Comparison of ENCODE assay signal across 16 cellular contexts in the genomic region with DNA sequence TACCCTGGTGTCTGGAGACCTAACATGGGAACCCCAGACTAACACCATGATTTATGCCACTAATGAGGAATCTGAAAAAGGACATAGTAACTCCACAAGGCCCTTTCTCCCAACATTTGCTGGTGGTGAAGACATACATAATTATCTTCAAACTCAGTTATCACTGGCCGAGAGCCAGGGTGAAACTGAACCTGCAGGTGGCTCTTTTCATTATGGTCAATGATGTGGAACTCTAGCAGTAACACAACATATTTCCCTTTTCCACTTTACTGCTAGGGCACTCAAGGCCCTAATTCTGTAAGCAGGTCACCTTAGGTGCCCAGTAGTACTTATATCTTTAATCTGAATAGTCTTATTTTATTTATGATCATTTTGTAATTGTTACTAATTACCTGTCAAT.
A peak's percentile ranks its signal among the peaks of the same experiment; 100 is the strongest.
DNase-seq lines count a peak whose midpoint lies in the region; ATAC-seq and TF ChIP-seq lines count a peak whose summit lies in the region.
"Had no signal": no experiment of that assay in that cellular context is flagged by ENCODE, and none has a peak within 500 bp of the region (broad histone marks: within the 10 kb centered on the region; RNA-seq: fewer than 3 reads in every experiment).

No MANE protein-coding gene starts in this region.

- H3K36me3 ChIP-seq in GM23338 (ENCODE audit: insufficient read depth) (no peaks in the 10 kb centered on the region), Caco-2 (ENCODE audit: control insufficient read depth, insufficient read depth, low read length) (no peaks in the 10 kb centered on the region)
- H3K36me3 ChIP-seq: MG63, sigmoid colon had no signal

- H3K4me2 ChIP-seq in GM23338: no peak overlapping the region

- H2AFZ ChIP-seq in GM23338: no peak overlapping the region

- no TSS peak for BruUV-seq in Caco-2 (replicated peaks; lab: Mats Ljungman, UMichigan)

- H3K9me3 Mint-ChIP-seq in GM23338 (no peaks in the 10 kb centered on the region), nephron progenitor cell (no peaks in the 10 kb centered on the region), Caco-2 (ENCODE audit: unreplicated experiment) (no peaks in the 10 kb centered on the region)
- H3K9me3 Mint-ChIP-seq: brain; CD4-positive, CD25-positive, alpha-beta regulatory T cell; nephron had no signal

- POLR2A ChIA-PET in Caco-2 (lab: Charles Lee): no interaction called here

- H3K4me3 Mint-ChIP-seq in GM23338: no peak overlapping the region
- H3K4me3 Mint-ChIP-seq in nephron progenitor cell: no peak overlapping the region
- no peak overlapping the region for H3K4me3 Mint-ChIP-seq in Caco-2 (ENCODE audit: unreplicated experiment)
- H3K4me3 Mint-ChIP-seq: brain; CD4-positive, CD25-positive, alpha-beta regulatory T cell; nephron had no signal

- H3K4me1 Mint-ChIP-seq in GM23338 (no peaks in the 10 kb centered on the region), nephron progenitor cell (peaks cover 10% of the 10 kb centered on the region), Caco-2 (ENCODE audit: low read depth, unreplicated experiment) (peaks cover 13% of the 10 kb centered on the region)
- H3K4me1 Mint-ChIP-seq: nephron had no signal

- H3K27ac Mint-ChIP-seq in GM23338 (no peak overlapping the region), nephron progenitor cell (no peak overlapping the region), Caco-2 (ENCODE audit: unreplicated experiment) (no peak overlapping the region)
- H3K27ac Mint-ChIP-seq: brain, nephron had no signal

- H3K4me3 ChIP-seq in GM23338 (no peak overlapping the region), Caco-2 (ENCODE audit: low read depth, low read length) (no peak overlapping the region)
- H3K4me3 ChIP-seq: MG63, sigmoid colon had no signal

- CTCF ChIA-PET in Caco-2 (lab: Charles Lee): no interaction called here

- H3K27me3 Mint-ChIP-seq in GM23338 (ENCODE audit: insufficient read depth, low read depth, poor library complexity): peaks cover 2% of the 10 kb centered on the region
- no peaks in the 10 kb centered on the region for H3K27me3 Mint-ChIP-seq in nephron progenitor cell (ENCODE audit: low read depth, poor library complexity)
- no peaks in the 10 kb centered on the region for H3K27me3 Mint-ChIP-seq in Caco-2 (ENCODE audit: insufficient read depth, unreplicated experiment)
- H3K27me3 Mint-ChIP-seq: brain had no signal

- peak; percentile 71 for ATAC-seq in GM18498 (IDR thresholded peaks at IDR 0.05; ENCODE audit: unreplicated experiment)
- peak; percentile 64 for ATAC-seq in GM21423 (IDR thresholded peaks at IDR 0.05; ENCODE audit: unreplicated experiment)
- ATAC-seq in GM23338: no peak
- ATAC-seq: foreskin keratinocyte had no signal

- intact Hi-C loops in Caco-2 (cut with micrococcal nuclease; ENCODE audit: unreplicated experiment): no loop called here

- no peak overlapping the region for H3K27ac ChIP-seq in GM23338 (ENCODE audit: low read depth)
- H3K27ac ChIP-seq: foreskin keratinocyte, sigmoid colon had no signal

- H3K27me3 ChIP-seq in GM23338 (ENCODE audit: insufficient read depth) (no peaks in the 10 kb centered on the region), Caco-2 (replicated peaks; ENCODE audit: control insufficient read depth, insufficient read depth, low read length) (no peaks in the 10 kb centered on the region)
- H3K27me3 ChIP-seq: MG63, sigmoid colon had no signal

- H4K20me1 ChIP-seq in GM23338 (replicated peaks; ENCODE audit: insufficient read depth): no peaks in the 10 kb centered on the region

- no peaks in the 10 kb centered on the region for H3K79me2 ChIP-seq in GM23338 (replicated peaks; ENCODE audit: insufficient read depth)

- H3K4me1 ChIP-seq in GM23338 (ENCODE audit: insufficient read depth) (no peaks in the 10 kb centered on the region), Caco-2 (no peaks in the 10 kb centered on the region)
- H3K4me1 ChIP-seq: foreskin keratinocyte, sigmoid colon had no signal

- peak; percentile 74 for DNase-seq in NCI-H1105 (lab: John Stamatoyannopoulos, UW)
- peak; percentile 68 for DNase-seq in RPMI8226
- no peak for DNase-seq in GM23338 (ENCODE audit: low spot score)
- no peak for DNase-seq in nephron progenitor cell
- no peak for DNase-seq in NCI-H82 treated with DMSO at 0.1 percent for 48 hours (lab: John Stamatoyannopoulos, UW; ENCODE audit: unreplicated experiment)
- no peak for DNase-seq in Caco-2
- DNase-seq: activated CD4-positive, alpha-beta T cell treated with anti-CD3 and anti-CD28 coated beads for 4 hours; activated T-cell treated with anti-CD3 and anti-CD28 coated beads, Interleukin-2, amount 50 U/mL, for 72 hours; CD4-positive, CD25-positive, alpha-beta regulatory T cell; foreskin keratinocyte; MG63; sigmoid colon had no signal

- TF ChIP-seq CTCF in GM23338 (conservative IDR thresholded peaks at IDR 0.05; ENCODE audit: low read depth in 2 of 2) (no peak), nephron progenitor cell (IDR thresholded peaks at IDR 0.05) (no peak), Caco-2 (IDR thresholded peaks at IDR 0.05; ENCODE audit: insufficient read depth in 1 of 2, low read depth in 1 of 2, low read length in 1 of 2, severe bottlenecking in 1 of 2, unreplicated experiment in 1 of 2) (no peak)

- H3K36me3 Mint-ChIP-seq in GM23338 (ENCODE audit: low read depth) (no peaks in the 10 kb centered on the region), nephron progenitor cell (ENCODE audit: low read depth) (no peaks in the 10 kb centered on the region), Caco-2 (ENCODE audit: insufficient read depth, unreplicated experiment) (peaks cover 6% of the 10 kb centered on the region)
- H3K36me3 Mint-ChIP-seq: brain; CD4-positive, CD25-positive, alpha-beta regulatory T cell had no signal

- no peaks in the 10 kb centered on the region for H3K9me3 ChIP-seq in Caco-2
- H3K9me3 ChIP-seq: MG63, sigmoid colon had no signal

- H3K9me2 ChIP-seq in GM23338 (ENCODE audit: insufficient read depth): no peaks in the 10 kb centered on the region

- no peaks in the 10 kb centered on the region for H3F3A ChIP-seq in GM23338 (replicated peaks; ENCODE audit: low read depth)

TF ChIP-seq in GM23338, 12 proteins besides CTCF, POLR2A, EP300 and RAD21 (continues in another document):
- TF ChIP-seq ETS1 (IDR thresholded peaks at IDR 0.05): no peak

Comparison
In these comparisons a context has a peak if more than half of its experiments do, and no peak if none do; other contexts are left out.
1. DNase-seq: peak in NCI-H1105 (single experiment) and RPMI8226 (single experiment); none in GM23338 (single experiment), nephron progenitor cell (single experiment), NCI-H82 treated with DMSO at 0.1 percent for 48 hours (single experiment) and Caco-2 (0 of 2).